ENCODE assay signal across 8 cellular contexts in genomic region chr4:142840516-142841123, GRCh38. TPM values are rescaled to one million over a fixed set of nuclear protein-coding genes. Genes with fewer than 3 reads are reported as not detected.
DNase-seq lines count a peak whose midpoint lies in the region; ATAC-seq and TF ChIP-seq lines count a peak whose summit lies in the region.

No MANE protein-coding gene starts in this region.

- H3K27me3 Mint-ChIP-seq in neural crest cell (ENCODE audit: low read depth), result peaks cover 35% of the 10 kb centered on the region

- H3K4me3 Mint-ChIP-seq in neural crest cell, result no peak overlapping the region

- no peak for ATAC-seq in GM19023 (IDR thresholded peaks at IDR 0.05; ENCODE audit: unreplicated experiment)

- H3K4me3 ChIP-seq in coronary artery, result no peak overlapping the region

- no peak overlapping the region for H3K27ac ChIP-seq in coronary artery

- DNase-seq in NCI-H2029 (lab: John Stamatoyannopoulos, UW) (peak; percentile 14), NCI-H2029 treated with DMSO at 0.1 percent for 48 hours (lab: John Stamatoyannopoulos, UW) (no peak), NCI-H446 (lab: John Stamatoyannopoulos, UW) (peak; percentile 27 to 56), coronary artery (ENCODE audit: low spot score) (no peak), neural crest cell (ENCODE audit: low read depth, low spot score) (no peak), cerebellum (ENCODE audit: low spot score) (no peak), NCI-H526 treated with DMSO at 0.1 percent for 48 hours (lab: John Stamatoyannopoulos, UW) (no peak)

- H3K9me3 Mint-ChIP-seq in neural crest cell, result no peaks in the 10 kb centered on the region

- H3K36me3 Mint-ChIP-seq in neural crest cell (ENCODE audit: low read depth), result no peaks in the 10 kb centered on the region

- H3K4me1 Mint-ChIP-seq in neural crest cell, result no peaks in the 10 kb centered on the region

- TF ChIP-seq CTCF in coronary artery (IDR thresholded peaks at IDR 0.05) (peak; percentile 37), neural crest cell (conservative IDR thresholded peaks at IDR 0.05) (peak; percentile 83)

- no peak overlapping the region for H3K27ac Mint-ChIP-seq in neural crest cell (ENCODE audit: unreplicated experiment)

RNA-seq across cellular contexts. Expression of gene INPP4B, which starts 5.5 kb away (rescaled TPM):
- total RNA-seq in neural crest cell (7.0 and 7.3 TPM in 2 replicates), cerebellum (12.8 TPM)

Comparison
In these comparisons a context has a peak if more than half of its experiments do, and no peak if none do; other contexts are left out.
1. DNase-seq: peak in NCI-H2029 (single experiment) and NCI-H446 (2 of 2); none in NCI-H2029 treated with DMSO at 0.1 percent for 48 hours (single experiment), coronary artery (single experiment), neural crest cell (single experiment), cerebellum (single experiment) and NCI-H526 treated with DMSO at 0.1 percent for 48 hours (single experiment).